Comparison of ENCODE assay signal across 10 cellular contexts in the genomic region with DNA sequence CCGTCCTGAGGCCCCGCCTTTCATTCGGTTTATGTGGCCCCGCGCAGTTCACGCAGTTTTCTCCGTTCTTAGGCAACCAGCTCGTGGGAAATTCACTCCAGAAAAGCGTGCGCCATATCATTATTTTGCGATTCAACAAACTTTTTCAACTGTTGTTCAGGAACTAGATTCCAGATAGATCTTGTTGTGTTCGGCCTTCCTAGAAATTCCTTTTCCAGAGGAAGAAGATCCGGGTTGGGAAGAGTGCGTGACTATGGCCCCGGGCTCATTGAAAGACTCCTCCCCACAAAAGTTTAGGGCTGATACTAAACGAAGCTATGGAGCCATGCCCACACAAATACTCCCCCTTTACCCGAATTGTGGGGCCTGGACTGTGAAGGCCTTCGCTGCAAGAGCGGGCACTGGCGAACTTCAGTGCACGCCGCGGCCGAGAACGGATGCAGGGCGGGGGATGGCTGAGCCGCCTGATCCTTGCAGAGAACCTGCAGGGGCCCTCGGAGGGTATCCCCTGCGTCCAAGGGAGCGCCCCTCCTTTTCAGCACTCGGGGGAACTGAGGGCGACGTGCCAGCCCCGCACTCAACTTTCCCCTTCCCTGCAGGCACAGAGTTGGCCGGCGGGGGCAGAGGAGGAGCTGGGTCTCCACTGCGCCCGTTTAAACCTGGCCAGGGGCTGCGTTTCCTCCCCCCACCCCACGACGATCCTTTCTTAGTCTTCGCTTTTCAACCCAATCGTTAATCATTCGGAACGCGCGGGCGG. TPM values are rescaled to one million over a fixed set of nuclear protein-coding genes. Genes with fewer than 3 reads are reported as not detected.
DNase-seq lines count a peak whose midpoint lies in the region; ATAC-seq and TF ChIP-seq lines count a peak whose summit lies in the region.
"Had no signal": no experiment of that assay in that cellular context is flagged by ENCODE, and none has a peak within 500 bp of the region (broad histone marks: within the 10 kb centered on the region; RNA-seq: fewer than 3 reads in every experiment).

No MANE protein-coding gene starts in this region.

- peaks cover 4% of the 10 kb centered on the region for H3K36me3 Mint-ChIP-seq in T-helper 2 cell treated with Interferon-gamma antibody and Interleukin-4, amounts not matched to agents 5 μg/mL and 100 μg/mL, for 36 hours (ENCODE audit: low read depth)
- H3K36me3 Mint-ChIP-seq in T-helper 17 cell (ENCODE audit: low read depth) = peaks cover 3% of the 10 kb centered on the region

- WGBS in spleen, 5 donors = 4 to 14% (median 7%) methylated on average over 39 to 48 of the region's 48 CpGs

- peaks cover 66% of the 10 kb centered on the region for H3K27me3 Mint-ChIP-seq in T-helper 2 cell treated with Interferon-gamma antibody and Interleukin-4, amounts not matched to agents 5 μg/mL and 100 μg/mL, for 36 hours (ENCODE audit: low read depth)
- H3K27me3 Mint-ChIP-seq in T-helper 17 cell = peaks cover 68% of the 10 kb centered on the region

- no peak overlapping the region for H3K27ac ChIP-seq in iPS-20b (ENCODE audit: low read length)
- no peak overlapping the region for H3K27ac ChIP-seq in spleen
- H3K27ac ChIP-seq: SJSA1 had no signal

- H3K9me3 ChIP-seq in T-helper 17 cell (ENCODE audit: control insufficient read depth, low read length, poor library complexity, severe bottlenecking) (peaks cover 6% of the 10 kb centered on the region), iPS-20b (ENCODE audit: insufficient read depth, low read depth, low read length) (peaks cover 3% of the 10 kb centered on the region; the same call in 1 of the 2 replicates), spleen (peaks cover 0 to 11% (median 0%) of the 10 kb centered on the region in 8 donors)

- intact Hi-C loops in spleen (cut with DNase I; ENCODE audit: low total_unique reads) = no loop called here

- H3K27me3 ChIP-seq in iPS-20b (ENCODE audit: insufficient read depth, low read length) = peaks cover 97% of the 10 kb centered on the region
- H3K27me3 ChIP-seq in spleen (replicated peaks in 1 of 7) = peaks cover 7 to 100% (median 87%) of the 10 kb centered on the region in 7 donors

- H3K9ac ChIP-seq in iPS-20b (ENCODE audit: low read depth, low read length) = peak overlapping the region; percentile 32; the same call in 1 of the 2 replicates

- H3K4me3 ChIP-seq in iPS-20b (ENCODE audit: low read length) (peak overlapping the region; percentile 57; the same call in 1 of the 2 replicates), spleen (peak overlapping the region in 6 of 8 donors; percentile 11 to 62 (median 30))
- H3K4me3 ChIP-seq: SJSA1 had no signal

- ATAC-seq in T-helper 17 cell (peak; percentile 14), GM19395 (IDR thresholded peaks at IDR 0.05; ENCODE audit: unreplicated experiment) (no peak)

- peak overlapping the region; percentile 9 for H3K4me3 Mint-ChIP-seq in T-helper 2 cell treated with Interferon-gamma antibody and Interleukin-4, amounts not matched to agents 5 μg/mL and 100 μg/mL, for 36 hours
- peak overlapping the region; percentile 66 for H3K4me3 Mint-ChIP-seq in T-helper 17 cell

- H3K36me3 ChIP-seq in iPS-20b (ENCODE audit: insufficient read depth, low read depth, low read length) (no peaks in the 10 kb centered on the region), spleen (no peaks in the 10 kb centered on the region)
- H3K36me3 ChIP-seq: SJSA1 had no signal

- TF ChIP-seq POLR2A in spleen (IDR thresholded peaks at IDR 0.05) = no peak

- no peak overlapping the region for H3K27ac Mint-ChIP-seq in T-helper 2 cell treated with Interferon-gamma antibody and Interleukin-4, amounts not matched to agents 5 μg/mL and 100 μg/mL, for 36 hours
- H3K27ac Mint-ChIP-seq in T-helper 17 cell = peak overlapping the region; percentile 43

- 0 out of 2 replicates have a peak, but pooled peaks cover 3% of the 10 kb centered on the region for H3K4me1 ChIP-seq in iPS-20b (ENCODE audit: insufficient read depth, low read length)
- H3K4me1 ChIP-seq in spleen = peaks cover 4 to 35% (median 20%) of the 10 kb centered on the region in 6 donors
- H3K4me1 ChIP-seq: SJSA1 had no signal

- DNase-seq in T-helper 2 cell treated with Interferon-gamma antibody and Interleukin-4, amounts not matched to agents 5 μg/mL and 100 μg/mL, for 36 hours (ENCODE audit: low spot score) = no peak
- no peak for DNase-seq in T-helper 2 cell
- DNase-seq in T-helper 17 cell = no peak
- peak; percentile 67 for DNase-seq in spleen
- DNase-seq in anterior cingulate cortex (lab: John Stamatoyannopoulos, UW) = no peak
- DNase-seq in GOT3 (lab: John Stamatoyannopoulos, UW) = no peak

- TF ChIP-seq CTCF in spleen (IDR thresholded peaks at IDR 0.05 in 8 of 11, conservative IDR thresholded peaks at IDR 0.05 in 3 of 11) = no peak

- peaks cover 2% of the 10 kb centered on the region for H3K4me1 Mint-ChIP-seq in T-helper 2 cell treated with Interferon-gamma antibody and Interleukin-4, amounts not matched to agents 5 μg/mL and 100 μg/mL, for 36 hours (ENCODE audit: low read depth)
- H3K4me1 Mint-ChIP-seq in T-helper 17 cell = peaks cover 3% of the 10 kb centered on the region

- H3K9me3 Mint-ChIP-seq in T-helper 2 cell treated with Interferon-gamma antibody and Interleukin-4, amounts not matched to agents 5 μg/mL and 100 μg/mL, for 36 hours = peaks cover 7% of the 10 kb centered on the region

RNA-seq across cellular contexts. Expression of a gene that starts 0.9 kb away (rescaled TPM):
- total RNA-seq in T-helper 17 cell = not detected
- not detected for total RNA-seq in spleen
- not detected for polyA plus RNA-seq in spleen
- total RNA-seq: mucosa of gallbladder, SJSA1 had no signal
